In the genomic region with DNA sequence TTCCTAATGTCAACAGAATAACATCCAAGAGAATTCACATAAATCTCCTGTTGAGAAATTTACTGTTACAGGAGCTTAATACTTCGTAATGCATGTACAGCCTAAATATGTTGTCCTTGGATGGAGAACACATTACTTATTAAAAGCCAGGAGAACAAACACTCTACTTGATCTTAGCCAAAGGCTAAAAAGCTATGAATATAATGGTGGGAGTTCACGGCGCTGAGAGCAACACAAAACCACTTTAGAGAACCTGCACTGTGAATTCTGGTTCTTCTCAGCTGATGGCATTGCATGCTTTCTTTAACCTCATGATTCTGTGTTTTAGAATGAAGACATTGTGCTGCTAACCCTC, we compare ENCODE assay signal across 15 cellular contexts.
DNase-seq lines count a peak whose midpoint lies in the region; ATAC-seq and TF ChIP-seq lines count a peak whose summit lies in the region.
"Had no signal": no experiment of that assay in that cellular context is flagged by ENCODE, and none has a peak within 500 bp of the region (broad histone marks: within the 10 kb centered on the region; RNA-seq: fewer than 3 reads in every experiment).

No MANE protein-coding gene starts in this region.

- H3K9me3 ChIP-seq in smooth muscle cell (replicated peaks; ENCODE audit: low read depth): no peaks in the 10 kb centered on the region
- no peaks in the 10 kb centered on the region for H3K9me3 ChIP-seq in osteoblast (ENCODE audit: low read depth, low read length)
- H3K9me3 ChIP-seq: SK-N-SH had no signal

- H3F3A ChIP-seq in smooth muscle cell (ENCODE audit: low read depth): peaks cover 8% of the 10 kb centered on the region

- H3K36me3 ChIP-seq in smooth muscle cell (ENCODE audit: low read depth) (no peaks in the 10 kb centered on the region), osteoblast (ENCODE audit: insufficient read depth, low read length) (no peaks in the 10 kb centered on the region)

- peaks cover 30% of the 10 kb centered on the region for H3K4me1 ChIP-seq in foreskin keratinocyte
- H3K4me1 ChIP-seq in smooth muscle cell (ENCODE audit: low read depth): peaks cover 1% of the 10 kb centered on the region
- peaks cover 21% of the 10 kb centered on the region for H3K4me1 ChIP-seq in osteoblast (ENCODE audit: insufficient read depth, low read length)

- H2AFZ ChIP-seq in smooth muscle cell (ENCODE audit: low read depth) (peak overlapping the region; percentile 10), osteoblast (ENCODE audit: low read length) (no peak overlapping the region)
- H2AFZ ChIP-seq: PC-9 had no signal

- H3K4me2 ChIP-seq in smooth muscle cell: no peak overlapping the region
- H3K4me2 ChIP-seq in osteoblast (ENCODE audit: insufficient read depth, low read length): no peak overlapping the region
- H3K4me2 ChIP-seq: PC-9, SK-N-SH had no signal

- no peaks in the 10 kb centered on the region for H4K20me1 ChIP-seq in smooth muscle cell (ENCODE audit: low read depth)
- H4K20me1 ChIP-seq in osteoblast (ENCODE audit: insufficient read depth, low read length): no peaks in the 10 kb centered on the region

- H3K9ac ChIP-seq in smooth muscle cell (ENCODE audit: low read depth): no peak overlapping the region
- H3K9ac ChIP-seq: SK-N-SH had no signal

- no peak for TF ChIP-seq CTCF in foreskin keratinocyte (conservative IDR thresholded peaks at IDR 0.05)
- no peak for TF ChIP-seq CTCF in smooth muscle cell (IDR thresholded peaks at IDR 0.05; ENCODE audit: borderline replicate concordance, insufficient read depth, poor library complexity, severe bottlenecking)
- no peak for TF ChIP-seq CTCF in osteoblast (IDR thresholded peaks at IDR 0.05; ENCODE audit: extremely low read depth, low read depth, low read length)

- peaks cover 3% of the 10 kb centered on the region for H3K9me3 Mint-ChIP-seq in activated CD4-positive, alpha-beta T cell treated with anti-CD3 and anti-CD28 coated beads, Interleukin-2, amount 10 ng/mL, durations not matched to agents 24 days and 14 days
- H3K9me3 Mint-ChIP-seq: activated CD8-positive, alpha-beta T cell treated with anti-CD3 and anti-CD28 coated beads for 36 hours; immature natural killer cell had no signal

- H3K4me3 Mint-ChIP-seq in activated CD4-positive, alpha-beta T cell treated with anti-CD3 and anti-CD28 coated beads, Interleukin-2, amount 10 ng/mL, durations not matched to agents 24 days and 14 days: no peak overlapping the region

- H3K27me3 Mint-ChIP-seq in activated CD4-positive, alpha-beta T cell treated with anti-CD3 and anti-CD28 coated beads, Interleukin-2, amount 10 ng/mL, durations not matched to agents 24 days and 14 days: no peaks in the 10 kb centered on the region

- H3K27me3 ChIP-seq in foreskin keratinocyte (no peaks in the 10 kb centered on the region), smooth muscle cell (ENCODE audit: low read depth) (no peaks in the 10 kb centered on the region), osteoblast (ENCODE audit: insufficient read depth, low read length) (peaks cover 3% of the 10 kb centered on the region)

- peaks cover 1% of the 10 kb centered on the region for H3K36me3 Mint-ChIP-seq in activated CD4-positive, alpha-beta T cell treated with anti-CD3 and anti-CD28 coated beads, Interleukin-2, amount 10 ng/mL, durations not matched to agents 24 days and 14 days (ENCODE audit: low read depth)
- H3K36me3 Mint-ChIP-seq: immature natural killer cell had no signal

- no peak for ATAC-seq in foreskin keratinocyte

- peaks cover 24% of the 10 kb centered on the region for H3K4me1 Mint-ChIP-seq in activated CD4-positive, alpha-beta T cell treated with anti-CD3 and anti-CD28 coated beads, Interleukin-2, amount 10 ng/mL, durations not matched to agents 24 days and 14 days

- 68% methylated on average over 3 of the region's 3 CpGs for WGBS in smooth muscle cell (ENCODE audit: low lambda C conversion rate)

- intact Hi-C loops in activated CD4-positive, alpha-beta T cell treated with anti-CD3 and anti-CD28 coated beads, Interleukin-2, amount 10 ng/mL, durations not matched to agents 24 days and 14 days (cut with micrococcal nuclease): loop anchor here (1.0 to 10.0 kb wide), 3 partner anchors 8 to 906 kb away; no protein-coding TSS in a partner anchor

- H3K4me3 ChIP-seq in smooth muscle cell (no peak overlapping the region), osteoblast (ENCODE audit: insufficient read depth, low read length) (no peak overlapping the region)
- H3K4me3 ChIP-seq: PC-9 had no signal

- H3K27ac ChIP-seq in foreskin keratinocyte: peak overlapping the region; percentile 22
- peak overlapping the region; percentile 72 for H3K27ac ChIP-seq in smooth muscle cell (ENCODE audit: low read depth)
- H3K27ac ChIP-seq in osteoblast (ENCODE audit: low read depth, low read length): no peak overlapping the region
- H3K27ac ChIP-seq: PC-9 had no signal

- peak overlapping the region; percentile 93 for H3K27ac Mint-ChIP-seq in activated CD4-positive, alpha-beta T cell treated with anti-CD3 and anti-CD28 coated beads, Interleukin-2, amount 10 ng/mL, durations not matched to agents 24 days and 14 days

- H3K79me2 ChIP-seq in smooth muscle cell (ENCODE audit: low read depth) (no peaks in the 10 kb centered on the region), osteoblast (ENCODE audit: insufficient read depth, low read length) (no peaks in the 10 kb centered on the region)

- DNase-seq in activated CD4-positive, alpha-beta T cell treated with anti-CD3 and anti-CD28 coated beads, Interleukin-2, amount 10 ng/mL, durations not matched to agents 24 days and 14 days: no peak
- DNase-seq in activated CD4-positive, alpha-beta T cell treated with anti-CD3 and anti-CD28 coated beads, Interleukin-2, amount 50 U/mL, for 48 hours: no peak
- DNase-seq in NCI-H69 (lab: John Stamatoyannopoulos, UW) (peak; percentile 49), foreskin keratinocyte (no peak), smooth muscle cell (lab: John Stamatoyannopoulos, UW; ENCODE audit: unreplicated experiment) (no peak), DMS 273 (lab: John Stamatoyannopoulos, UW; ENCODE audit: unreplicated experiment) (no peak), osteoblast (ENCODE audit: insufficient read length, low spot score, missing footprints) (no peak), NK-92 (lab: John Stamatoyannopoulos, UW; ENCODE audit: unreplicated experiment) (no peak)
- DNase-seq: immature natural killer cell, MV-4-11, NCI-H2029 treated with DMSO at 0.1 percent for 48 hours, NCI-H524 treated with DMSO at 0.1 percent for 48 hours, PC-9, SK-N-SH had no signal
